In genomic region chr19:57887195-57887941, GRCh38 we compare ENCODE assay signal across 10 cellular contexts. TPM values are rescaled to one million over a fixed set of nuclear protein-coding genes. Genes with fewer than 3 reads are reported as not detected.
A peak's percentile ranks its signal among the peaks of the same experiment; 100 is the strongest.
DNase-seq lines count a peak whose midpoint lies in the region; ATAC-seq, FAIRE-seq and TF ChIP-seq lines count a peak whose summit lies in the region.
"Had no signal": no experiment of that assay in that cellular context is flagged by ENCODE, and none has a peak within 500 bp of the region (broad histone marks: within the 10 kb centered on the region; RNA-seq: fewer than 3 reads in every experiment).

No MANE protein-coding gene starts in this region.

- H3F3A ChIP-seq in PC-9 (ENCODE audit: insufficient read depth, low read depth): peaks cover 6% of the 10 kb centered on the region; the same call in 1 of the 2 replicates

- no peak for TF ChIP-seq EP300 in esophagus muscularis mucosa (IDR thresholded peaks at IDR 0.05)

- TF ChIP-seq POLR2A in GM12891 (IDR thresholded peaks at IDR 0.05; ENCODE audit: low read depth, low read length) (no peak), esophagus muscularis mucosa (IDR thresholded peaks at IDR 0.05; ENCODE audit: low read depth) (no peak)

- 0 out of 2 replicates have a peak, but pooled peaks cover 5% of the 10 kb centered on the region for H3K4me1 ChIP-seq in PC-9 (replicated peaks; ENCODE audit: insufficient read depth)
- H3K4me1 ChIP-seq in esophagus muscularis mucosa: peaks cover 0 to 22% (median 17%) of the 10 kb centered on the region in 4 donors
- peaks cover 6% of the 10 kb centered on the region for H3K4me1 ChIP-seq in parathyroid adenoma

- H3K4me2 ChIP-seq in PC-9: peak overlapping the region; percentile 86
- peak overlapping the region; percentile 88 for H3K4me2 ChIP-seq in parathyroid adenoma (ENCODE audit: low read length)

- H3K4me3 ChIP-seq in PC-9: peak overlapping the region; percentile 89; the same call in 1 of the 2 replicates
- H3K4me3 ChIP-seq in esophagus muscularis mucosa: peak overlapping the region; percentile 57 to 85 (median 74)
- peak overlapping the region; percentile 73 for H3K4me3 ChIP-seq in parathyroid adenoma (ENCODE audit: low read depth, low read length)

- H3K27ac ChIP-seq in PC-9 (no peak overlapping the region), esophagus muscularis mucosa (replicated peaks in 1 of 4) (no peak overlapping the region), parathyroid adenoma (no peak overlapping the region)

- POLR2A ChIA-PET in PC-9 (lab: Charles Lee; ENCODE audit: unreplicated experiment): no interaction called here

- no peak overlapping the region for H2AFZ ChIP-seq in PC-9
- H2AFZ ChIP-seq in parathyroid adenoma: peak overlapping the region; percentile 92

- no peaks in the 10 kb centered on the region for H3K27me3 ChIP-seq in PC-9 (ENCODE audit: insufficient read depth, low read depth)
- H3K27me3 ChIP-seq in esophagus muscularis mucosa: no peaks in the 10 kb centered on the region
- no peaks in the 10 kb centered on the region for H3K27me3 ChIP-seq in parathyroid adenoma (ENCODE audit: control insufficient read depth, insufficient read depth, low read length)

- H3K9me3 ChIP-seq in PC-9 (ENCODE audit: insufficient read depth, low read depth) (peaks cover 43% of the 10 kb centered on the region), esophagus muscularis mucosa (peaks cover 0 to 19% (median 4%) of the 10 kb centered on the region in 4 donors), parathyroid adenoma (ENCODE audit: control insufficient read depth, low read length) (no peaks in the 10 kb centered on the region)

- intact Hi-C loops in PC-9 (cut with micrococcal nuclease; ENCODE audit: unreplicated experiment) (no loop called here), esophagus muscularis mucosa (cut with DNase I) (no loop called here)

- no peaks in the 10 kb centered on the region for H4K20me1 ChIP-seq in PC-9 (ENCODE audit: insufficient read depth)

- ATAC-seq in GM18907 (IDR thresholded peaks at IDR 0.05; ENCODE audit: unreplicated experiment): no peak
- ATAC-seq in HG02885 (IDR thresholded peaks at IDR 0.05; ENCODE audit: poor library complexity, unreplicated experiment): no peak

- H3K36me3 ChIP-seq in PC-9 (ENCODE audit: low read depth) (peaks cover 35% of the 10 kb centered on the region), esophagus muscularis mucosa (peaks cover 0 to 29% (median 11%) of the 10 kb centered on the region in 4 donors), parathyroid adenoma (ENCODE audit: control insufficient read depth, insufficient read depth, low read length) (no peaks in the 10 kb centered on the region)

- 32% methylated on average over 6 of the region's 6 CpGs for WGBS in esophagus muscularis mucosa

- H3K79me2 ChIP-seq in PC-9 (ENCODE audit: low read depth) (peaks cover 52% of the 10 kb centered on the region), parathyroid adenoma (peaks cover 36% of the 10 kb centered on the region)

- CTCF ChIA-PET in PC-9 (lab: Charles Lee): no interaction called here

- DNase-seq in GM12891 (ENCODE audit: insufficient read length, low spot score): no peak
- no peak for DNase-seq in PC-9
- DNase-seq in esophagus muscularis mucosa (ENCODE audit: extremely low spot score): no peak
- no peak for DNase-seq in COLO668 (lab: John Stamatoyannopoulos, UW; ENCODE audit: unreplicated experiment)
- no peak for DNase-seq in Ammon's horn (ENCODE audit: low spot score)
- DNase-seq: amniotic stem cell, NCI-H187 had no signal

- FAIRE-seq in GM12891 (lab: Jason Lieb, UNC): peak; percentile 54

- BruUV-seq in PC-9 (replicated peaks; lab: Mats Ljungman, UMichigan): no TSS peak

- H3K9ac ChIP-seq in parathyroid adenoma: no peak overlapping the region

- TF ChIP-seq CTCF in PC-9 (conservative IDR thresholded peaks at IDR 0.05) (no peak), esophagus muscularis mucosa (IDR thresholded peaks at IDR 0.05) (no peak), parathyroid adenoma (IDR thresholded peaks at IDR 0.05) (no peak)

- no peaks in the 10 kb centered on the region for H3K9me2 ChIP-seq in PC-9 (ENCODE audit: insufficient read depth)

TF ChIP-seq in GM12891, 5 proteins besides CTCF, POLR2A, EP300 and RAD21:
- TF ChIP-seq POLR2AphosphoS5 (IDR thresholded peaks at IDR 0.05; ENCODE audit: low read depth, low read length): no peak
- no peak for TF ChIP-seq PAX5 (IDR thresholded peaks at IDR 0.05; ENCODE audit: insufficient read depth, low read length, severe bottlenecking)
- TF ChIP-seq SPI1 (IDR thresholded peaks at IDR 0.05; ENCODE audit: low read depth, low read length): no peak
- TF ChIP-seq TAF1 (IDR thresholded peaks at IDR 0.05; ENCODE audit: low read depth, low read length): no peak
- no peak for TF ChIP-seq POU2F2 (IDR thresholded peaks at IDR 0.05; ENCODE audit: low read depth, low read length)

RNA-seq across cellular contexts. Expression of gene ZNF814, which starts 1.5 kb away (rescaled TPM):
- 10.3 TPM for polyA plus RNA-seq in GM12891 (2012; ENCODE audit: low read depth, missing spikeins)
- 8.6 and 12.2 TPM in 2 replicates for total RNA-seq in PC-9 (2021)
- total RNA-seq in esophagus muscularis mucosa: 1 to 10 TPM; 5.8 to 9.4 (median 7.5) TPM

RNA-seq across cellular contexts. Expression of gene ZNF417, which starts 29.0 kb away (rescaled TPM):
- 3.5 TPM for polyA plus RNA-seq in GM12891 (2012; ENCODE audit: low read depth, missing spikeins)
- 16.1 and 19.6 TPM in 2 replicates for total RNA-seq in PC-9 (2021)
- total RNA-seq in esophagus muscularis mucosa: 10 to 100 TPM in 2 of 4 donors, 1 to 10 TPM in 2; 9.1 to 12.9 (median 10.3) TPM

RNA-seq across cellular contexts. Expression of gene ZNF587, which starts 37.7 kb away (rescaled TPM):
- 6.0 TPM for polyA plus RNA-seq in GM12891 (2012; ENCODE audit: low read depth, missing spikeins)
- total RNA-seq in PC-9 (2021): 62.2 and 68.0 TPM in 2 replicates
- 10 to 100 TPM; 10.9 to 27.8 (median 19.8) TPM for total RNA-seq in esophagus muscularis mucosa

RNA-seq across cellular contexts. Expression of gene ZNF418, which starts 47.8 kb away (rescaled TPM):
- polyA plus RNA-seq in GM12891 (2012; ENCODE audit: low read depth, missing spikeins): 0.32 TPM
- total RNA-seq in PC-9 (2021): 4.8 and 7.5 TPM in 2 replicates
- total RNA-seq in esophagus muscularis mucosa: 10 to 100 TPM; 11.6 to 21.2 (median 16.3) TPM

RNA-seq across cellular contexts. Expression of gene ZNF587B, which starts 57.3 kb away (rescaled TPM):
- polyA plus RNA-seq in GM12891 (2012; ENCODE audit: low read depth, missing spikeins): 12.1 TPM
- 21.2 and 25.2 TPM in 2 replicates for total RNA-seq in PC-9 (2021)
- total RNA-seq in esophagus muscularis mucosa: 10 to 100 TPM in 2 of 4 donors, 1 to 10 TPM in 2; 6.3 to 14.1 (median 9.3) TPM
